Comparison of ENCODE assay signal across 17 cellular contexts in genomic region chr3:143139786-143140185, GRCh38. TPM values are rescaled to one million over a fixed set of nuclear protein-coding genes. Genes with fewer than 3 reads are reported as not detected.
DNase-seq lines count a peak whose midpoint lies in the region; ATAC-seq, FAIRE-seq and TF ChIP-seq lines count a peak whose summit lies in the region.
"Had no signal": no experiment of that assay in that cellular context is flagged by ENCODE, and none has a peak within 500 bp of the region (broad histone marks: within the 10 kb centered on the region; RNA-seq: fewer than 3 reads in every experiment).

No MANE protein-coding gene starts in this region.

- TF ChIP-seq RAD21 in K562 (CRISPR knock-in tag; conservative IDR thresholded peaks at IDR 0.05 in 1 of 2, IDR thresholded peaks at IDR 0.05 in 1 of 2), result no peak

- POLR2A ChIA-PET in K562 (lab: Yijun Ruan, JAX), result interaction anchor here (0.6 to 1.7 kb wide), 5 partner anchors 8 to 41 kb away, joined by 3 to 5 read pairs (median 3); no protein-coding TSS in a partner anchor

- peaks cover 15% of the 10 kb centered on the region for H3K4me1 Mint-ChIP-seq in nephron progenitor cell
- H3K4me1 Mint-ChIP-seq: mesothelial cell of epicardium; stimulated activated effector memory CD8-positive, alpha-beta T cell treated with anti-CD3 and anti-CD28 coated beads, Interleukin-12 subunit alpha, Interleukin-12 subunit beta, amount 100 ng/mL, for 72 hours had no signal

- H3K4me3 Mint-ChIP-seq in nephron progenitor cell, result no peak overlapping the region
- H3K4me3 Mint-ChIP-seq: brain; mesothelial cell of epicardium; stimulated activated effector memory CD8-positive, alpha-beta T cell treated with anti-CD3 and anti-CD28 coated beads, Interleukin-12 subunit alpha, Interleukin-12 subunit beta, amount 100 ng/mL, for 72 hours had no signal

- no peaks in the 10 kb centered on the region for H3K36me3 ChIP-seq in K562 (ENCODE audit: control insufficient read depth, insufficient read depth, low read length)
- no peaks in the 10 kb centered on the region for H3K36me3 ChIP-seq in psoas muscle (ENCODE audit: insufficient read depth in 1 of 2, low read depth in 1 of 2)
- H3K36me3 ChIP-seq: HAP-1 had no signal

- H3K4me3 ChIP-seq in K562 (no peak overlapping the region), psoas muscle (no peak overlapping the region)
- H3K4me3 ChIP-seq: HAP-1 had no signal

- FAIRE-seq in H54 (lab: Jason Lieb, UNC), result peak; percentile 81
- no peak for FAIRE-seq in K562 (lab: Jason Lieb, UNC)

- no peaks in the 10 kb centered on the region for H3K9me1 ChIP-seq in K562 (ENCODE audit: control insufficient read depth, insufficient read depth, low read length)

- H3K27me3 ChIP-seq in K562 (ENCODE audit: control insufficient read depth in 2 of 2, insufficient read depth in 2 of 2, low read length in 2 of 2), result no peaks in the 10 kb centered on the region
- H3K27me3 ChIP-seq in psoas muscle (ENCODE audit: insufficient read depth in 3 of 3, low read length in 2 of 3), result peaks cover 0 to under 1% (median 0%) of the 10 kb centered on the region in 3 donors

- no peaks in the 10 kb centered on the region for H3K36me3 Mint-ChIP-seq in nephron progenitor cell (ENCODE audit: low read depth)
- H3K36me3 Mint-ChIP-seq: brain; mesothelial cell of epicardium; stimulated activated effector memory CD8-positive, alpha-beta T cell treated with anti-CD3 and anti-CD28 coated beads, Interleukin-12 subunit alpha, Interleukin-12 subunit beta, amount 100 ng/mL, for 72 hours had no signal

- peak; percentile 44 for DNase-seq in H54 (ENCODE audit: insufficient read length, low spot score)
- DNase-seq in K562 (ENCODE audit: extremely low read depth in 1 of 4, low spot score in 3 of 4), result no peak
- DNase-seq in Right ventricle myocardium superior, result peak; percentile 57
- DNase-seq in psoas muscle, result peak; percentile 24 to 59
- no peak for DNase-seq in nephron progenitor cell
- DNase-seq in pons (ENCODE audit: low spot score), result no peak
- DNase-seq in NOMO-1 (lab: John Stamatoyannopoulos, UW; ENCODE audit: unreplicated experiment in 2 of 2), result no peak
- DNase-seq: activated CD4-positive, alpha-beta T cell treated with anti-CD3 and anti-CD28 coated beads for 48 hours; DND-41; NCI-H1417; NCI-H510A; stimulated activated CD4-positive, alpha-beta T cell treated with anti-CD3 and anti-CD28 coated beads, Interleukin-2, amount 100 ng/mL, for 48 hours had no signal

- peaks cover 8% of the 10 kb centered on the region for H3K27me3 Mint-ChIP-seq in nephron progenitor cell (ENCODE audit: low read depth, poor library complexity)

- ATAC-seq in K562, result peak; percentile 22; the same call in 2 of the 3 replicates
- ATAC-seq in Right ventricle myocardium superior (ENCODE audit: poor library complexity), result peak; percentile 73
- peak in 3 of 4 donors; percentile 40 to 70 (median 53) for ATAC-seq in psoas muscle
- no peak for ATAC-seq in HG02759 (IDR thresholded peaks at IDR 0.05; ENCODE audit: unreplicated experiment)
- ATAC-seq: stimulated activated effector memory CD8-positive, alpha-beta T cell treated with anti-CD3 and anti-CD28 coated beads, Interleukin-12 subunit alpha, Interleukin-12 subunit beta, amount 100 ng/mL, for 72 hours had no signal

- CTCF ChIA-PET in K562 (lab: Yijun Ruan, JAX; ENCODE audit: low intra/inter-chr PET ratio), result no interaction called here

- TF ChIP-seq POLR2A in H54 (IDR thresholded peaks at IDR 0.05; ENCODE audit: low read depth, low read length), result no peak
- TF ChIP-seq POLR2A in K562 (conservative IDR thresholded peaks at IDR 0.05), result no peak

- no peak overlapping the region for H3K9ac ChIP-seq in K562 (ENCODE audit: insufficient read depth in 1 of 2, low read depth in 2 of 2, low read length in 2 of 2)

- H3K9me3 ChIP-seq in K562 (replicated peaks; ENCODE audit: control insufficient read depth, insufficient read depth, low read depth, low read length) (no peaks in the 10 kb centered on the region), psoas muscle (no peaks in the 10 kb centered on the region)
- H3K9me3 ChIP-seq: HAP-1 had no signal

- 53% methylated on average over 6 of the region's 7 CpGs for WGBS in K562 (ENCODE audit: insufficient coverage, low coverage, missing lambda C conversion rate)
- 48 to 52% (median 52%) methylated on average over 7 of the region's 7 CpGs for WGBS in psoas muscle, 3 donors

- H3K27ac Mint-ChIP-seq in nephron progenitor cell, result no peak overlapping the region
- H3K27ac Mint-ChIP-seq: brain; mesothelial cell of epicardium; stimulated activated effector memory CD8-positive, alpha-beta T cell treated with anti-CD3 and anti-CD28 coated beads, Interleukin-12 subunit alpha, Interleukin-12 subunit beta, amount 100 ng/mL, for 72 hours had no signal

- H3K4me2 ChIP-seq in K562 (ENCODE audit: insufficient read depth, low read length), result no peak overlapping the region

- no peaks in the 10 kb centered on the region for H3K9me3 Mint-ChIP-seq in nephron progenitor cell
- H3K9me3 Mint-ChIP-seq: brain; mesothelial cell of epicardium; stimulated activated effector memory CD8-positive, alpha-beta T cell treated with anti-CD3 and anti-CD28 coated beads, Interleukin-12 subunit alpha, Interleukin-12 subunit beta, amount 100 ng/mL, for 72 hours had no signal

- no TSS peak for BruUV-seq in K562 (replicated peaks; lab: Mats Ljungman, UMichigan)

- H3K4me1 ChIP-seq in K562 (replicated peaks in 1 of 2; ENCODE audit: control insufficient read depth in 2 of 2, insufficient read depth in 2 of 2, low read length in 2 of 2) (peaks cover 0 to 3% of the 10 kb centered on the region in 2 experiments; a peak in 3 of 5 replicates), psoas muscle (no peaks in the 10 kb centered on the region)

- intact Hi-C loops in K562 (cut with micrococcal nuclease) (no loop called here), Right ventricle myocardium superior (cut with DNase I) (no loop called here), psoas muscle (cut with DNase I) (no loop called here)

- no peak for TF ChIP-seq CTCF in K562 (IDR thresholded peaks at IDR 0.05 in 2 of 3, conservative IDR thresholded peaks at IDR 0.05 in 1 of 3; ENCODE audit: insufficient read depth in 2 of 3, low read depth in 1 of 3, low read length in 3 of 3)
- TF ChIP-seq CTCF in psoas muscle (IDR thresholded peaks at IDR 0.05), result no peak
- no peak for TF ChIP-seq CTCF in nephron progenitor cell (IDR thresholded peaks at IDR 0.05)

- no peak for TF ChIP-seq EP300 in K562 (IDR thresholded peaks at IDR 0.05; ENCODE audit: low read length)

- in situ Hi-C loops in K562 (cut with MboI), result no loop called here

- H2AFZ ChIP-seq in K562 (ENCODE audit: low read depth, low read length), result peak overlapping the region; percentile 76

- H4K20me1 ChIP-seq in K562 (replicated peaks; ENCODE audit: control insufficient read depth, insufficient read depth, low read length), result no peaks in the 10 kb centered on the region

- H3K27ac ChIP-seq in K562 (ENCODE audit: extremely low read depth, low read depth, low read length), result no peak overlapping the region
- peak overlapping the region; percentile 16 for H3K27ac ChIP-seq in psoas muscle

- H3K79me2 ChIP-seq in K562 (ENCODE audit: control insufficient read depth, insufficient read depth, low read length), result no peaks in the 10 kb centered on the region

TF ChIP-seq in K562, 482 proteins besides CTCF, POLR2A, EP300 and RAD21 (continues in another document):
- TF ChIP-seq XRCC3 (IDR thresholded peaks at IDR 0.05) (no peak), ARNT (IDR thresholded peaks at IDR 0.05) (no peak), GABPA (tag; conservative IDR thresholded peaks at IDR 0.05; ENCODE audit: low read depth) (0 out of 2 replicates have a peak, but pooled peaks have one; percentile 25), MXD1 (CRISPR knock-in tag; IDR thresholded peaks at IDR 0.05; ENCODE audit: borderline replicate concordance, poor library complexity, severe bottlenecking) (no peak), MITF (IDR thresholded peaks at IDR 0.05) (no peak), HCFC1 (IDR thresholded peaks at IDR 0.05; ENCODE audit: low read depth, low read length) (0 out of 2 replicates have a peak, but pooled peaks have one; percentile 11)

RNA-seq across cellular contexts. Expression of gene CHST2, which starts 20.2 kb away (rescaled TPM):
- 15.4 and 34.1 TPM in 2 replicates for total RNA-seq in K562 (2011; cell fraction: chromatin; rRNA removed; ENCODE audit: low replicate concordance)
- 40.4 and 52.0 TPM in 2 replicates for total RNA-seq in K562 (2011; cell fraction: nucleolus; rRNA removed)
- total RNA-seq in K562 (2011; cell fraction: nucleoplasm; rRNA removed), result 27.5 and 32.1 TPM in 2 replicates
- total RNA-seq in K562 (2014; rRNA removed), result 27.3 and 28.5 TPM in 2 replicates
- 10.6 and 10.7 TPM in 2 replicates for total RNA-seq in K562 (2014; rRNA removed; fragmentation: Illumina TruSeq; extraction: Trizol)
- total RNA-seq in K562 (2015; rRNA removed; fragmentation: Illumina TruSeq; extraction: Trizol), result 13.9 and 14.7 TPM in 2 replicates
- total RNA-seq in K562 (2021), result 55.1 and 60.3 TPM in 2 replicates
- 8.0 and 13.7 TPM in 2 replicates for polyA plus RNA-seq in K562 (2011; rRNA removed)
- polyA plus RNA-seq in K562 (2011; cell fraction: cytosol; rRNA removed), result 10.9 and 33.4 TPM in 2 replicates
- polyA plus RNA-seq in K562 (2011; cell fraction: nucleus; rRNA removed), result 19.2 and 52.4 TPM in 2 replicates
- 25.3 and 34.2 TPM in 2 replicates for polyA plus RNA-seq in K562 (2012)
- 16.5 and 19.2 TPM in 2 replicates for polyA plus RNA-seq in K562 (2014; fragmentation: Illumina TruSeq; extraction: Trizol)
- polyA plus RNA-seq in K562 (2014; fragmentation: Nextera tagmentation; extraction: Ambion mirVana), result 1 to 10 TPM; 3.4 to 3.7 TPM
- polyA plus RNA-seq in K562 (2014; rRNA removed), result 32.6 and 36.4 TPM in 2 replicates
- 4.3 and 8.8 TPM in 2 replicates for polyA minus RNA-seq in K562 (2011; rRNA and poly(A)+ RNA removed)
- 17.7 and 18.6 TPM in 2 replicates for polyA minus RNA-seq in K562 (2011; cell fraction: cytosol; rRNA and poly(A)+ RNA removed)
- polyA minus RNA-seq in K562 (2011; cell fraction: nucleus; rRNA and poly(A)+ RNA removed), result 21.2 and 23.4 TPM in 2 replicates
- 1.7 TPM for total RNA-seq in Right ventricle myocardium superior
- total RNA-seq in psoas muscle, result 1 to 10 TPM; 1.1 to 2.1 (median 1.8) TPM
- polyA plus RNA-seq in psoas muscle, result 1 to 10 TPM in 2 of 3 donors, under 1 TPM in 1; 0.64 to 2.9 (median 1.4) TPM

Comparison
In these comparisons a context has a peak if more than half of its experiments do, and no peak if none do; other contexts are left out.
1. DNase-seq: peak in H54 (single experiment), Right ventricle myocardium superior (single experiment) and psoas muscle (2 of 2); none in K562 (0 of 4), nephron progenitor cell (single experiment), pons (single experiment) and NOMO-1 (0 of 2).